ENCODE assay signal across 16 cellular contexts in the genomic region with DNA sequence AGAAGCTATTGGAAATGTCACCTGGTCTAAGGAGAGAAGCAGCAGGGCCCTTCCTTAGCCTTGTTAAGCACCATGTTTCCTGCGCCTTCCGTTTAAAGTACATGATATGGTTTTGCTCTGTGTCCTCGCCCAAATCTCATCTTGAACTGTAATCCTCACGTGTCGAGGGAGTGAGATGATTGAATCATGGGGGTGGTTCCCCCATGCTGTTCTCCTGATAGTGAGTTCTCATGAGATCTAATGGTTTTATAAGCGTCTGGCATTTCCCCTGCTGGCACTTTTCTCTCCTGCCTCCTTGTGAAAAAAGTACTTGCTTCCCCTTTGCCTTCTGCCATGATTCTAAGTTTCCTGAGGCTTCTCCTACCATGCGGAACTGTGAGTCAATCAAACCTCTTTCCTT. TPM values are rescaled to one million over a fixed set of nuclear protein-coding genes. Genes with fewer than 3 reads are reported as not detected.
DNase-seq lines count a peak whose midpoint lies in the region; ATAC-seq and TF ChIP-seq lines count a peak whose summit lies in the region.
"Had no signal": no experiment of that assay in that cellular context is flagged by ENCODE, and none has a peak within 500 bp of the region (broad histone marks: within the 10 kb centered on the region; RNA-seq: fewer than 3 reads in every experiment).

No MANE protein-coding gene starts in this region.

- POLR2A ChIA-PET in SK-N-SH (lab: Yijun Ruan, JAX) = no interaction called here

- CTCF ChIA-PET in SK-N-SH (lab: Yijun Ruan, JAX) = no interaction called here

- H3K36me3 ChIP-seq in endodermal cell (ENCODE audit: control insufficient read depth, insufficient read depth, low read length) (no peaks in the 10 kb centered on the region), neural progenitor cell (no peaks in the 10 kb centered on the region), aorta (ENCODE audit: control insufficient read depth in 1 of 2, insufficient read depth in 2 of 2, low read length in 1 of 2) (no peaks in the 10 kb centered on the region), SK-N-SH (replicated peaks in 1 of 2; ENCODE audit: control insufficient read depth in 1 of 2, insufficient read depth in 2 of 2, low read length in 1 of 2) (no peaks in the 10 kb centered on the region)
- H3K36me3 ChIP-seq: BLaER1 had no signal

- no peaks in the 10 kb centered on the region for H3F3A ChIP-seq in neural progenitor cell (ENCODE audit: low read depth)
- H3F3A ChIP-seq in SK-N-SH (replicated peaks; ENCODE audit: insufficient read depth) = peaks cover 2% of the 10 kb centered on the region

- intact Hi-C loops in aorta (cut with DNase I) = loop anchor here (5.0 kb wide), 1 partner anchor 41 kb away; no protein-coding TSS in a partner anchor

- H3K4me1 Mint-ChIP-seq in endodermal cell (peaks cover 21% of the 10 kb centered on the region), neural progenitor cell (peaks cover 3% of the 10 kb centered on the region)
- H3K4me1 Mint-ChIP-seq: CD8-positive, alpha-beta memory T cell had no signal

- H3K9me3 ChIP-seq in endodermal cell (ENCODE audit: control insufficient read depth, low read length) (no peaks in the 10 kb centered on the region), neural progenitor cell (ENCODE audit: low read depth) (no peaks in the 10 kb centered on the region), aorta (ENCODE audit: control insufficient read depth, low read length) (no peaks in the 10 kb centered on the region), SK-N-SH (no peaks in the 10 kb centered on the region)
- H3K9me3 ChIP-seq: BLaER1, Caco-2 had no signal

- peaks cover 2% of the 10 kb centered on the region for H3K27me3 Mint-ChIP-seq in endodermal cell (ENCODE audit: insufficient read depth)
- H3K27me3 Mint-ChIP-seq in neural progenitor cell (ENCODE audit: insufficient read depth, low read depth) = no peaks in the 10 kb centered on the region

- H2AFZ ChIP-seq in neural progenitor cell (replicated peaks) (peak overlapping the region; percentile 75), SK-N-SH (ENCODE audit: low read depth) (no peak overlapping the region)

- ATAC-seq in aorta (ENCODE audit: low FRiP score) = no peak

- H3K4me3 ChIP-seq in endodermal cell (ENCODE audit: low read length) = no peak overlapping the region
- no peak overlapping the region for H3K4me3 ChIP-seq in neural progenitor cell
- H3K4me3 ChIP-seq in aorta (ENCODE audit: low read length in 2 of 2) = no peak overlapping the region
- H3K4me3 ChIP-seq in SK-N-SH (ENCODE audit: low read depth in 2 of 2, low read length in 1 of 2) = no peak overlapping the region
- H3K4me3 ChIP-seq: BLaER1 had no signal

- no peak for TF ChIP-seq RAD21 in SK-N-SH (IDR thresholded peaks at IDR 0.05; ENCODE audit: low read length)

- H3K27me3 ChIP-seq in endodermal cell (ENCODE audit: control insufficient read depth, insufficient read depth, low read length, poor library complexity, severe bottlenecking) = no peaks in the 10 kb centered on the region
- H3K27me3 ChIP-seq in neural progenitor cell = no peaks in the 10 kb centered on the region
- H3K27me3 ChIP-seq in aorta (ENCODE audit: control insufficient read depth in 1 of 2, insufficient read depth in 2 of 2, low read length in 1 of 2) = no peaks in the 10 kb centered on the region
- no peaks in the 10 kb centered on the region for H3K27me3 ChIP-seq in SK-N-SH (ENCODE audit: insufficient read depth)
- H3K27me3 ChIP-seq: BLaER1 had no signal

- H3K4me3 Mint-ChIP-seq in endodermal cell (no peak overlapping the region), neural progenitor cell (no peak overlapping the region)
- H3K4me3 Mint-ChIP-seq: CD8-positive, alpha-beta memory T cell had no signal

- no peak overlapping the region for H3K4me2 ChIP-seq in neural progenitor cell
- H3K4me2 ChIP-seq in SK-N-SH = no peak overlapping the region
- H3K4me2 ChIP-seq: BLaER1 had no signal

- H3K4me1 ChIP-seq in endodermal cell (ENCODE audit: control insufficient read depth, insufficient read depth, low read length) (peaks cover 4% of the 10 kb centered on the region), neural progenitor cell (no peaks in the 10 kb centered on the region), aorta (ENCODE audit: control insufficient read depth in 1 of 2, insufficient read depth in 2 of 2, low read length in 2 of 2) (peaks cover 8 to 18% of the 10 kb centered on the region in 2 donors), SK-N-SH (ENCODE audit: control insufficient read depth in 1 of 2, insufficient read depth in 2 of 2, low read depth in 1 of 2, low read length in 1 of 2) (no peaks in the 10 kb centered on the region; a peak in 1 of 4 replicates)
- H3K4me1 ChIP-seq: BLaER1 had no signal

- no peaks in the 10 kb centered on the region for H3K9me3 Mint-ChIP-seq in endodermal cell
- H3K9me3 Mint-ChIP-seq in neural progenitor cell = peaks cover 2% of the 10 kb centered on the region
- H3K9me3 Mint-ChIP-seq: CD8-positive, alpha-beta memory T cell had no signal

- TF ChIP-seq CTCF in endodermal cell (conservative IDR thresholded peaks at IDR 0.05) = peak; percentile 25
- no peak for TF ChIP-seq CTCF in neural progenitor cell (IDR thresholded peaks at IDR 0.05)
- TF ChIP-seq CTCF in SK-N-SH (IDR thresholded peaks at IDR 0.05) = no peak

- H3K9me2 ChIP-seq in SK-N-SH = no peaks in the 10 kb centered on the region

- H3K79me2 ChIP-seq in neural progenitor cell (ENCODE audit: low read depth) (no peaks in the 10 kb centered on the region), SK-N-SH (ENCODE audit: insufficient read depth) (no peaks in the 10 kb centered on the region)

- WGBS in endodermal cell (ENCODE audit: insufficient coverage in 1 of 2, insufficient read length in 1 of 2), 2 experiments = 45 to 65% methylated on average over 4 to 7 of the region's 7 CpGs
- 13 to 31% methylated on average over 7 of the region's 7 CpGs for whole genome bisulfite sequencing in aorta, 2 donors
- 87% methylated on average over 7 of the region's 7 CpGs for WGBS in SK-N-SH (ENCODE audit: low lambda C conversion rate)

- no peaks in the 10 kb centered on the region for H3K36me3 Mint-ChIP-seq in endodermal cell (ENCODE audit: low read depth)
- H3K36me3 Mint-ChIP-seq in neural progenitor cell = no peaks in the 10 kb centered on the region
- H3K36me3 Mint-ChIP-seq: CD8-positive, alpha-beta memory T cell had no signal

- DNase-seq in NCI-H82 (lab: John Stamatoyannopoulos, UW) = peak; percentile 59
- DNase-seq in NCI-H82 treated with DMSO at 0.1 percent for 48 hours (lab: John Stamatoyannopoulos, UW; ENCODE audit: unreplicated experiment) = no peak
- DNase-seq in endodermal cell = peak; percentile 58
- DNase-seq in neural progenitor cell (ENCODE audit: low spot score) = no peak
- DNase-seq in aorta = no peak
- DNase-seq in SK-N-DZ (ENCODE audit: low spot score) = no peak
- no peak for DNase-seq in SK-N-SH
- no peak for DNase-seq in iPS-NIHi11 (ENCODE audit: low spot score)
- DNase-seq: AML-193; Caco-2; CD8-positive, alpha-beta memory T cell; DND-41; GDM1; HCEC 1CT had no signal

- H3K27ac ChIP-seq in endodermal cell (ENCODE audit: low read depth, low read length) = no peak overlapping the region
- H3K27ac ChIP-seq in neural progenitor cell = no peak overlapping the region
- peak overlapping the region; percentile 81 to 89 for H3K27ac ChIP-seq in aorta (ENCODE audit: low read depth in 1 of 2, low read length in 2 of 2)
- H3K27ac ChIP-seq in SK-N-SH (ENCODE audit: low read depth in 2 of 2, low read length in 1 of 2) = no peak overlapping the region
- H3K27ac ChIP-seq: 22Rv1, BLaER1 had no signal

- no peaks in the 10 kb centered on the region for H4K20me1 ChIP-seq in neural progenitor cell (ENCODE audit: low read depth)
- no peaks in the 10 kb centered on the region for H4K20me1 ChIP-seq in SK-N-SH (ENCODE audit: insufficient read depth)
- H4K20me1 ChIP-seq: BLaER1 had no signal

- no peak for TF ChIP-seq EP300 in SK-N-SH (IDR thresholded peaks at IDR 0.05; ENCODE audit: borderline replicate concordance in 1 of 2, low read depth in 1 of 2, low read length in 1 of 2)

- H3K27ac Mint-ChIP-seq in endodermal cell (peak overlapping the region; percentile 27), neural progenitor cell (no peak overlapping the region)
- H3K27ac Mint-ChIP-seq: CD8-positive, alpha-beta memory T cell had no signal

- H3K9ac ChIP-seq in endodermal cell (ENCODE audit: extremely low read depth, low read length, poor library complexity, severe bottlenecking) (no peak overlapping the region), neural progenitor cell (no peak overlapping the region), SK-N-SH (no peak overlapping the region)
- H3K9ac ChIP-seq: BLaER1 had no signal

TF ChIP-seq in SK-N-SH, 30 proteins besides CTCF, POLR2A, EP300 and RAD21 (continues in another document):
- TF ChIP-seq MXI1 (IDR thresholded peaks at IDR 0.05; ENCODE audit: low read depth, low read length) = no peak
- TF ChIP-seq EZH2phosphoT487 (IDR thresholded peaks at IDR 0.05; ENCODE audit: borderline replicate concordance, low read depth) = no peak
- TF ChIP-seq TEAD4 (IDR thresholded peaks at IDR 0.05; ENCODE audit: borderline replicate concordance, insufficient read depth) = no peak
- TF ChIP-seq, protein P1, sequence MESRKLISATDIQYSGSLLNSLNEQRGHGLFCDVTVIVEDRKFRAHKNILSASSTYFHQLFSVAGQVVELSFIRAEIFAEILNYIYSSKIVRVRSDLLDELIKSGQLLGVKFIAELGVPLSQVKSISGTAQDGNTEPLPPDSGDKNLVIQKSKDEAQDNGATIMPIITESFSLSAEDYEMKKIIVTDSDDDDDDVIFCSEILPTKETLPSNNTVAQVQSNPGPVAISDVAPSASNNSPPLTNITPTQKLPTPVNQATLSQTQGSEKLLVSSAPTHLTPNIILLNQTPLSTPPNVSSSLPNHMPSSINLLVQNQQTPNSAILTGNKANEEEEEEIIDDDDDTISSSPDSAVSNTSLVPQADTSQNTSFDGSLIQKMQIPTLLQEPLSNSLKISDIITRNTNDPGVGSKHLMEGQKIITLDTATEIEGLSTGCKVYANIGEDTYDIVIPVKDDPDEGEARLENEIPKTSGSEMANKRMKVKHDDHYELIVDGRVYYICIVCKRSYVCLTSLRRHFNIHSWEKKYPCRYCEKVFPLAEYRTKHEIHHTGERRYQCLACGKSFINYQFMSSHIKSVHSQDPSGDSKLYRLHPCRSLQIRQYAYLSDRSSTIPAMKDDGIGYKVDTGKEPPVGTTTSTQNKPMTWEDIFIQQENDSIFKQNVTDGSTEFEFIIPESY (IDR thresholded peaks at IDR 0.05; ENCODE audit: borderline replicate concordance, low read depth) = no peak
- TF ChIP-seq FOXM1 (IDR thresholded peaks at IDR 0.05; ENCODE audit: low read depth) = no peak
- no peak for TF ChIP-seq POLR2AphosphoS5 (IDR thresholded peaks at IDR 0.05; ENCODE audit: low read depth, low read length)

RNA-seq across cellular contexts. Expression of a gene that starts 49.7 kb away (rescaled TPM):
- total RNA-seq in endodermal cell (under 1 TPM; 0.13 to 0.66 TPM), neural progenitor cell (ENCODE audit: low replicate concordance) (not detected in 2 replicates), aorta (10 to 100 TPM; 26.8 to 40.5 TPM)
- 0.43 TPM for polyA plus RNA-seq in endodermal cell (2013, experiment 1 of 2)
- polyA plus RNA-seq in endodermal cell (2013, experiment 2 of 2) = 0.33 TPM
- polyA plus RNA-seq in aorta (10 to 100 TPM in 1 of 2 donors, 1 to 10 TPM in 1; 7.4 to 30.6 TPM), SK-N-SH (2012; rRNA removed) (0.10 and 0.21 TPM in 2 replicates)
- polyA plus RNA-seq in SK-N-DZ (2014; cell fraction: cytosol; rRNA removed) = not detected in 2 replicates
- polyA plus RNA-seq in SK-N-DZ (2014; cell fraction: nucleus; rRNA removed) = not detected in 2 replicates
- polyA plus RNA-seq in SK-N-SH (2012; cell fraction: cytosol; rRNA removed) = 0.22 and 0.24 TPM in 2 replicates
- polyA plus RNA-seq in SK-N-SH (2012; cell fraction: nucleus; rRNA removed) = 0.91 and 1.00 TPM in 2 replicates
- total RNA-seq: CD8-positive, alpha-beta memory T cell had no signal
- polyA plus RNA-seq: CD8-positive, alpha-beta memory T cell had no signal

Comparison
In these comparisons a context has a peak if more than half of its experiments do, and no peak if none do; other contexts are left out.
1. DNase-seq: peak in NCI-H82 (single experiment) and endodermal cell (single experiment); none in NCI-H82 treated with DMSO at 0.1 percent for 48 hours (single experiment), neural progenitor cell (single experiment), aorta (0 of 2), SK-N-DZ (single experiment), SK-N-SH (single experiment) and iPS-NIHi11 (single experiment).
2. H3K27ac ChIP-seq: peak in aorta (2 of 2); none in endodermal cell (single experiment), neural progenitor cell (single experiment) and SK-N-SH (0 of 2).
3. RNA of a gene that starts 49.7 kb away (total RNA-seq): 26.8 to 40.5 TPM in aorta; 0.13 to 0.66 TPM in endodermal cell and not detected in neural progenitor cell; every median in the first group is over 10 times any median in the second.